20 cellular contexts compared by ENCODE assay signal in the genomic region with DNA sequence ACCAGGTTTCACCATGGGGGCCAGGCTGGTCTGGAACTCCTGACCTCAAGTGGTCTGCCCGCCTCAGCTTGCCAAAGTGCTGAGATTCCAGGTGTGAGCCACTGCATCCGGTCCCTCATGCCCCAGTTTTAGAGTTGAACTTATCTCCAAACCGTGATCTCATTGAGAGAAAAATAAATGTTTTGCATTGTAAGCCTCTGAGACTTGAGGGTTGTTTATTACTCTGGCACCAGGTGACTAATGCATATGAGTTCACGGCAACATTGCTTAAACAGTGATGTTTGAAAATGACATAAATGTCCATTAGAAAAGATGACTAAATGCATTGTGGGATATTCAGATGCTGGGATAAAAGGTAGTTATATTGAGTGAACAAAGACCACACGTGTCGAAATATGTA. TPM values are rescaled to one million over a fixed set of nuclear protein-coding genes. Genes with fewer than 3 reads are reported as not detected.
DNase-seq lines count a peak whose midpoint lies in the region; ATAC-seq, FAIRE-seq and TF ChIP-seq lines count a peak whose summit lies in the region.
"Had no signal": no experiment of that assay in that cellular context is flagged by ENCODE, and none has a peak within 500 bp of the region (broad histone marks: within the 10 kb centered on the region; RNA-seq: fewer than 3 reads in every experiment).

No MANE protein-coding gene starts in this region.

- H3K27ac Mint-ChIP-seq in naive thymus-derived CD4-positive, alpha-beta T cell = no peak overlapping the region

- H3K9me3 Mint-ChIP-seq in naive thymus-derived CD4-positive, alpha-beta T cell = peaks cover 0 to 11% (median 0%) of the 10 kb centered on the region in 11 donors

- DNase-seq in EH (ENCODE audit: low read depth) = peak; percentile 23
- no peak for DNase-seq in HTR-8/SVneo (ENCODE audit: insufficient read length, low spot score)
- DNase-seq in foreskin keratinocyte = peak in 1 of 2 donors; percentile 42
- no peak for DNase-seq in right atrium auricular region (ENCODE audit: low spot score)
- DNase-seq in naive thymus-derived CD4-positive, alpha-beta T cell = no peak
- DNase-seq in medulla oblongata (ENCODE audit: extremely low spot score) = no peak
- DNase-seq: NCI-H1436, NCI-H1930, NCI-H226, NCI-H524, NCI-H82 had no signal

- no peaks in the 10 kb centered on the region for H3K36me3 Mint-ChIP-seq in naive thymus-derived CD4-positive, alpha-beta T cell

- no peaks in the 10 kb centered on the region for H3K4me1 Mint-ChIP-seq in naive thymus-derived CD4-positive, alpha-beta T cell

- H3K4me1 ChIP-seq in foreskin keratinocyte (peaks cover 3% of the 10 kb centered on the region), right atrium auricular region (no peaks in the 10 kb centered on the region)
- H3K4me1 ChIP-seq in naive thymus-derived CD4-positive, alpha-beta T cell (ENCODE audit: control insufficient read depth in 2 of 2, insufficient read depth in 2 of 2, low read length in 2 of 2) = no peaks in the 10 kb centered on the region

- ATAC-seq in foreskin keratinocyte = peak; percentile 34
- ATAC-seq in naive thymus-derived CD4-positive, alpha-beta T cell = no peak
- no peak for ATAC-seq in HG02763 (IDR thresholded peaks at IDR 0.05; ENCODE audit: unreplicated experiment)

- H3K4me3 Mint-ChIP-seq in naive thymus-derived CD4-positive, alpha-beta T cell = no peak overlapping the region

- H3K4me3 ChIP-seq in right atrium auricular region = no peak overlapping the region
- H3K4me3 ChIP-seq in naive thymus-derived CD4-positive, alpha-beta T cell (ENCODE audit: low read length) = no peak overlapping the region
- H3K4me3 ChIP-seq: BLaER1 treated with 17β-estradiol and CSF1 and Interleukin-3, amounts not matched to agents 10 nM and 100 nM had no signal

- CTCF ChIA-PET in naive thymus-derived CD4-positive, alpha-beta T cell (lab: Charles Lee) = no interaction called here

- peak; percentile 16 for FAIRE-seq in HTR-8/SVneo (lab: Jason Lieb, UNC)
- FAIRE-seq: A204.1, GM12892, GM18507, H1 had no signal

- peak overlapping the region; percentile 13; the same call in 1 of the 2 replicates for H3K27ac ChIP-seq in VCaP
- no peak overlapping the region for H3K27ac ChIP-seq in foreskin keratinocyte
- H3K27ac ChIP-seq in right atrium auricular region = no peak overlapping the region
- no peak overlapping the region for H3K27ac ChIP-seq in naive thymus-derived CD4-positive, alpha-beta T cell (ENCODE audit: low read depth, low read length)
- H3K27ac ChIP-seq: BLaER1 treated with 17β-estradiol and CSF1 and Interleukin-3, amounts not matched to agents 10 nM and 100 nM; KMS-11; RWPE1 had no signal

- intact Hi-C loops in naive thymus-derived CD4-positive, alpha-beta T cell (cut with micrococcal nuclease) = no loop called here

- H3K27me3 ChIP-seq in foreskin keratinocyte = no peaks in the 10 kb centered on the region
- no peaks in the 10 kb centered on the region for H3K27me3 ChIP-seq in right atrium auricular region
- no peaks in the 10 kb centered on the region for H3K27me3 ChIP-seq in naive thymus-derived CD4-positive, alpha-beta T cell (ENCODE audit: control insufficient read depth in 2 of 2, insufficient read depth in 2 of 2, low read length in 2 of 2)
- H3K27me3 ChIP-seq: BLaER1 treated with 17β-estradiol and CSF1 and Interleukin-3, amounts not matched to agents 10 nM and 100 nM had no signal

- no peaks in the 10 kb centered on the region for H3K9me3 ChIP-seq in right atrium auricular region
- H3K9me3 ChIP-seq in naive thymus-derived CD4-positive, alpha-beta T cell (ENCODE audit: control insufficient read depth in 2 of 3, low read length in 3 of 3) = no peaks in the 10 kb centered on the region

- TF ChIP-seq CTCF in VCaP (conservative IDR thresholded peaks at IDR 0.05) (no peak), foreskin keratinocyte (conservative IDR thresholded peaks at IDR 0.05) (no peak), right atrium auricular region (IDR thresholded peaks at IDR 0.05) (no peak)

- no peaks in the 10 kb centered on the region for H3K36me3 ChIP-seq in right atrium auricular region
- no peaks in the 10 kb centered on the region for H3K36me3 ChIP-seq in naive thymus-derived CD4-positive, alpha-beta T cell (ENCODE audit: control insufficient read depth in 2 of 3, insufficient read depth in 3 of 3, low read length in 3 of 3)

- POLR2A ChIA-PET in naive thymus-derived CD4-positive, alpha-beta T cell (lab: Charles Lee) = no interaction called here

- peaks cover 0 to 4% (median 0%) of the 10 kb centered on the region in 5 donors for H3K27me3 Mint-ChIP-seq in naive thymus-derived CD4-positive, alpha-beta T cell

RNA-seq across cellular contexts. Expression of gene FAT1, which starts 22.9 kb away (rescaled TPM):
- total RNA-seq in foreskin keratinocyte = 288 and 372 TPM in 2 replicates
- polyA plus RNA-seq in foreskin keratinocyte = 76.3 and 112 TPM in 2 replicates
- 10 to 100 TPM; 70.3 to 89.5 TPM for total RNA-seq in right atrium auricular region
- total RNA-seq in naive thymus-derived CD4-positive, alpha-beta T cell = under 1 TPM in 1 of 5 experiments, not detected in 4; 0.05 TPM
- polyA plus RNA-seq in naive thymus-derived CD4-positive, alpha-beta T cell = not detected

Comparison
In these comparisons a context has a peak if more than half of its experiments do, and no peak if none do; other contexts are left out.
1. RNA of gene FAT1, which starts 22.9 kb away (total RNA-seq): 288 to 372 TPM in foreskin keratinocyte and 70.3 to 89.5 TPM in right atrium auricular region; 0.05 TPM in naive thymus-derived CD4-positive, alpha-beta T cell; every median in the first group is over 10 times any median in the second.